ENCODE assay signal across 20 cellular contexts in genomic region chr6:18680842-18681241, GRCh38.
A peak's percentile ranks its signal among the peaks of the same experiment; 100 is the strongest.
DNase-seq lines count a peak whose midpoint lies in the region; ATAC-seq, FAIRE-seq and TF ChIP-seq lines count a peak whose summit lies in the region.
"Had no signal": no experiment of that assay in that cellular context is flagged by ENCODE, and none has a peak within 500 bp of the region (broad histone marks: within the 10 kb centered on the region; RNA-seq: fewer than 3 reads in every experiment).

No MANE protein-coding gene starts in this region.

- ATAC-seq in GM19395 (IDR thresholded peaks at IDR 0.05; ENCODE audit: unreplicated experiment) = no peak
- no peak for ATAC-seq in GM21737 (IDR thresholded peaks at IDR 0.05; ENCODE audit: unreplicated experiment)
- ATAC-seq: natural killer cell had no signal

- H3K14ac ChIP-seq in H9 (ENCODE audit: insufficient read depth, low read length) (no peak overlapping the region), H1 (ENCODE audit: insufficient read length) (no peak overlapping the region)

- no peak overlapping the region for H3K27ac Mint-ChIP-seq in H9
- H3K27ac Mint-ChIP-seq: natural killer cell had no signal

- no peaks in the 10 kb centered on the region for H3K9me2 ChIP-seq in OCI-LY7 (ENCODE audit: insufficient read depth, low read length)

- no peak overlapping the region for H4K91ac ChIP-seq in H9 (ENCODE audit: insufficient read length, low read depth, low read length)
- no peak overlapping the region for H4K91ac ChIP-seq in H1 (replicated peaks; ENCODE audit: insufficient read length, low read length)

- H3K4me3 ChIP-seq in OCI-LY7 (ENCODE audit: low read depth, low read length, poor library complexity, severe bottlenecking) (no peak overlapping the region), H1 (ENCODE audit: extremely low read depth in 1 of 4, insufficient read depth in 2 of 4, low read depth in 3 of 4, low read length in 4 of 4) (no peak overlapping the region), small intestine (ENCODE audit: low read depth in 1 of 2, low read length in 2 of 2) (no peak overlapping the region)
- H3K4me3 ChIP-seq: BLaER1 treated with 17β-estradiol and CSF1 and Interleukin-3, amounts not matched to agents 10 nM and 100 nM; PC-9; prostate gland; thoracic aorta had no signal

- H4K5ac ChIP-seq in H9 (ENCODE audit: insufficient read length, low read depth, low read length) (no peak overlapping the region), H1 (ENCODE audit: insufficient read length, low read depth, low read length) (no peak overlapping the region)

- H3K27me3 Mint-ChIP-seq in H9 (ENCODE audit: low read depth) = no peaks in the 10 kb centered on the region; the same call in 1 of the 2 replicates

- H2AK5ac ChIP-seq in H9 (ENCODE audit: insufficient read length, low read length) (no peak overlapping the region), H1 (ENCODE audit: low read depth, low read length) (no peak overlapping the region)

- no peaks in the 10 kb centered on the region for H3K9me3 Mint-ChIP-seq in H9

- CTCF ChIA-PET in OCI-LY7 (lab: Charles Lee; ENCODE audit: unreplicated experiment) (no interaction called here), H1 (lab: Charles Lee; ENCODE audit: partially characterized antibody) (interaction anchor here (1.1 to 1.6 kb wide), 3 partner anchors 23 to 153 kb away, joined by 3 to 4 read pairs (median 3); no protein-coding TSS in a partner anchor)

- H2BK120ac ChIP-seq in H9 (ENCODE audit: low read depth, low read length, poor library complexity, severe bottlenecking) (no peak overlapping the region), H1 (replicated peaks; ENCODE audit: low read depth, low read length) (no peak overlapping the region)

- no peak overlapping the region for H2BK20ac ChIP-seq in H9 (ENCODE audit: low read depth, low read length, poor library complexity, severe bottlenecking)
- H2BK20ac ChIP-seq in H1 (ENCODE audit: low read length) = no peak overlapping the region

- POLR2A ChIA-PET in OCI-LY7 (lab: Charles Lee) = no interaction called here
- POLR2A ChIA-PET in H1 (lab: Charles Lee; ENCODE audit: partially characterized antibody) = no interaction called here

- H3K36me3 ChIP-seq in OCI-LY7 (ENCODE audit: insufficient read depth, low read length) = no peaks in the 10 kb centered on the region
- H3K36me3 ChIP-seq in H1 (ENCODE audit: control insufficient read depth in 2 of 4, insufficient read depth in 4 of 4, low read length in 3 of 4) = no peaks in the 10 kb centered on the region
- H3K36me3 ChIP-seq in small intestine (ENCODE audit: control insufficient read depth in 2 of 2, insufficient read depth in 2 of 2, low read length in 2 of 2) = no peaks in the 10 kb centered on the region
- H3K36me3 ChIP-seq: BLaER1 treated with 17β-estradiol and CSF1 and Interleukin-3, amounts not matched to agents 10 nM and 100 nM; prostate gland; thoracic aorta had no signal

- H3K27ac ChIP-seq in H9 (ENCODE audit: insufficient read length, low read depth, low read length) (no peak overlapping the region), OCI-LY7 (ENCODE audit: low read depth, low read length, poor library complexity, severe bottlenecking) (no peak overlapping the region), H1 (ENCODE audit: low read depth, low read length) (no peak overlapping the region), small intestine (ENCODE audit: low read depth in 1 of 2, low read length in 1 of 2) (no peak overlapping the region)
- H3K27ac ChIP-seq: BLaER1 treated with 17β-estradiol and CSF1 and Interleukin-3, amounts not matched to agents 10 nM and 100 nM; PC-9; prostate gland; thoracic aorta had no signal

- H2BK12ac ChIP-seq in H9 (ENCODE audit: insufficient read length, low read depth, low read length) (no peak overlapping the region), H1 (ENCODE audit: low read depth, low read length) (no peak overlapping the region)

- H4K20me1 ChIP-seq in H9 (ENCODE audit: control insufficient read depth, insufficient read depth, insufficient read length) (no peaks in the 10 kb centered on the region), OCI-LY7 (ENCODE audit: insufficient read depth, low read length) (no peaks in the 10 kb centered on the region), H1 (replicated peaks in 1 of 2; ENCODE audit: control insufficient read depth in 1 of 2, insufficient read depth in 2 of 2, low read length in 2 of 2) (no peaks in the 10 kb centered on the region)
- H4K20me1 ChIP-seq: BLaER1 treated with 17β-estradiol and CSF1 and Interleukin-3, amounts not matched to agents 10 nM and 100 nM had no signal

- H3K9me3 ChIP-seq in H9 (ENCODE audit: control insufficient read depth, low read depth, low read length) = no peaks in the 10 kb centered on the region
- no peaks in the 10 kb centered on the region for H3K9me3 ChIP-seq in OCI-LY7 (ENCODE audit: low read length)
- no peaks in the 10 kb centered on the region for H3K9me3 ChIP-seq in H1 (ENCODE audit: insufficient read depth in 2 of 2, low read depth in 1 of 2, low read length in 1 of 2)
- H3K9me3 ChIP-seq in small intestine (ENCODE audit: control insufficient read depth, low read depth) = no peaks in the 10 kb centered on the region
- H3K9me3 ChIP-seq: BLaER1 treated with 17β-estradiol and CSF1 and Interleukin-3, amounts not matched to agents 10 nM and 100 nM; prostate gland; thoracic aorta had no signal

- no peak overlapping the region for H2BK5ac ChIP-seq in H9 (ENCODE audit: insufficient read length, low read length)
- no peak overlapping the region for H2BK5ac ChIP-seq in H1 (ENCODE audit: low read depth, low read length)

- H3K56ac ChIP-seq in H9 (ENCODE audit: insufficient read length, low read depth, low read length) = no peak overlapping the region
- no peak overlapping the region for H3K56ac ChIP-seq in H1 (replicated peaks; ENCODE audit: insufficient read length, low read depth, low read length)

- no peak overlapping the region for H3K23ac ChIP-seq in H9 (ENCODE audit: insufficient read length, low read depth, low read length)
- no peak overlapping the region for H3K23ac ChIP-seq in H1 (ENCODE audit: insufficient read length)

- TF ChIP-seq RAD21 in H1 (IDR thresholded peaks at IDR 0.05 in 1 of 2, conservative IDR thresholded peaks at IDR 0.05 in 1 of 2; ENCODE audit: low read depth in 2 of 2, low read length in 2 of 2) = peak; percentile 37 to 43; a peak in 3 of 4 replicates

- no peak for TF ChIP-seq EP300 in H1 (IDR thresholded peaks at IDR 0.05; ENCODE audit: borderline replicate concordance in 1 of 2, low read depth in 2 of 2, low read length in 2 of 2)

- H3K18ac ChIP-seq in H9 (ENCODE audit: insufficient read length, low read depth, low read length) = no peak overlapping the region
- H3K18ac ChIP-seq in H1 (ENCODE audit: extremely low read depth, low read length) = no peak overlapping the region

- H3K4me1 ChIP-seq in H9 (ENCODE audit: insufficient read depth, low read length) (no peaks in the 10 kb centered on the region), OCI-LY7 (ENCODE audit: insufficient read depth, low read length, poor library complexity, severe bottlenecking) (no peaks in the 10 kb centered on the region), H1 (replicated peaks in 1 of 4; ENCODE audit: control insufficient read depth in 3 of 4, insufficient read depth in 4 of 4, low read length in 3 of 4) (no peaks in the 10 kb centered on the region), small intestine (ENCODE audit: control insufficient read depth in 2 of 2, insufficient read depth in 1 of 2, low read depth in 1 of 2, low read length in 1 of 2) (no peaks in the 10 kb centered on the region)
- H3K4me1 ChIP-seq: BLaER1 treated with 17β-estradiol and CSF1 and Interleukin-3, amounts not matched to agents 10 nM and 100 nM; prostate gland had no signal

- no peak for TF ChIP-seq POLR2A in H1 (IDR thresholded peaks at IDR 0.05; ENCODE audit: control extremely low read depth in 1 of 2, low read depth in 2 of 2, low read length in 2 of 2)

- intact Hi-C loops in OCI-LY7 (cut with micrococcal nuclease; ENCODE audit: unreplicated experiment) = no loop called here

- DNase-seq in H9 (no peak), OCI-LY7 (ENCODE audit: low spot score) (no peak), H1 (ENCODE audit: low read depth in 1 of 2, low spot score in 2 of 2) (no peak), small intestine (peak; percentile 2), NCI-H345 treated with DMSO at 0.1 percent for 48 hours (lab: John Stamatoyannopoulos, UW; ENCODE audit: unreplicated experiment) (no peak)
- DNase-seq: activated CD4-positive, alpha-beta T cell treated with anti-CD3 and anti-CD28 coated beads, Interleukin-2, amount 50 U/mL, for 1 hour; activated naive CD4-positive, alpha-beta T cell treated with anti-CD3 and anti-CD28 coated beads, Interleukin-2, amount 50 U/mL, for 16 hours; cortex of kidney; DMS153; natural killer cell; NCI-H2029; NCI-H526; PC-9 had no signal

- H3K4ac ChIP-seq in H9 (ENCODE audit: low read depth, low read length) = no peak overlapping the region
- H3K4ac ChIP-seq in H1 (replicated peaks; ENCODE audit: insufficient read length, low read depth, low read length) = no peak overlapping the region

- no TSS peak for BruUV-seq in OCI-LY7 (replicated peaks; lab: Mats Ljungman, UMichigan)

- H3K9ac ChIP-seq in H9 (ENCODE audit: extremely low read depth, insufficient read length, low read length) = no peak overlapping the region
- no peak overlapping the region for H3K9ac ChIP-seq in H1 (replicated peaks in 1 of 4; ENCODE audit: extremely low read depth in 1 of 4, low read depth in 3 of 4, low read length in 3 of 4)
- H3K9ac ChIP-seq: BLaER1 treated with 17β-estradiol and CSF1 and Interleukin-3, amounts not matched to agents 10 nM and 100 nM had no signal

- H3K27me3 ChIP-seq in H9 (ENCODE audit: insufficient read depth, low read length) (no peaks in the 10 kb centered on the region), H1 (replicated peaks in 1 of 4; ENCODE audit: control insufficient read depth in 3 of 4, extremely low read depth in 1 of 4, insufficient read depth in 3 of 4, low read length in 3 of 4) (no peaks in the 10 kb centered on the region; a peak in 1 of 7 replicates), small intestine (ENCODE audit: control insufficient read depth in 2 of 2, insufficient read depth in 2 of 2, low read length in 2 of 2) (no peaks in the 10 kb centered on the region)
- H3K27me3 ChIP-seq: BLaER1 treated with 17β-estradiol and CSF1 and Interleukin-3, amounts not matched to agents 10 nM and 100 nM had no signal

- H3K36me3 Mint-ChIP-seq in H9 (ENCODE audit: insufficient read depth in 1 of 3, low read depth in 3 of 3) = no peaks in the 10 kb centered on the region
- H3K36me3 Mint-ChIP-seq: natural killer cell had no signal

- H2AFZ ChIP-seq in H9 (ENCODE audit: low read length) (no peak overlapping the region), OCI-LY7 (ENCODE audit: low read length) (no peak overlapping the region), H1 (ENCODE audit: low read length) (no peak overlapping the region)
- H2AFZ ChIP-seq: PC-9 had no signal

- no peaks in the 10 kb centered on the region for H3K79me2 ChIP-seq in H9 (ENCODE audit: insufficient read depth, low read length)
- no peaks in the 10 kb centered on the region for H3K79me2 ChIP-seq in OCI-LY7 (ENCODE audit: insufficient read depth, low read depth, low read length)
- H3K79me2 ChIP-seq in H1 (ENCODE audit: control insufficient read depth in 1 of 2, insufficient read depth in 2 of 2, low read length in 2 of 2) = no peaks in the 10 kb centered on the region

- no peak overlapping the region for H4K8ac ChIP-seq in H9 (replicated peaks; ENCODE audit: insufficient read length, low read depth, low read length)
- H4K8ac ChIP-seq in H1 (ENCODE audit: extremely low read depth, insufficient read depth, low read length) = no peak overlapping the region

- FAIRE-seq in H1 (lab: Jason Lieb, UNC) (peak; percentile 39), small intestine (lab: Jason Lieb, UNC) (no peak)
- FAIRE-seq: astrocyte, TTC549 had no signal

- no peak overlapping the region for H3K4me3 Mint-ChIP-seq in H9
- H3K4me3 Mint-ChIP-seq: natural killer cell had no signal

- H3K4me2 ChIP-seq in H9 (ENCODE audit: insufficient read depth, insufficient read length, low read length) = no peak overlapping the region
- no peak overlapping the region for H3K4me2 ChIP-seq in OCI-LY7 (ENCODE audit: low read length)
- H3K4me2 ChIP-seq in H1 (ENCODE audit: insufficient read depth in 1 of 2, low read depth in 2 of 2, low read length in 2 of 2) = no peak overlapping the region
- H3K4me2 ChIP-seq: BLaER1 treated with 17β-estradiol and CSF1 and Interleukin-3, amounts not matched to agents 10 nM and 100 nM; PC-9 had no signal

- no peaks in the 10 kb centered on the region for H3K79me1 ChIP-seq in H9 (ENCODE audit: insufficient read depth, low read depth, low read length, poor library complexity, severe bottlenecking)
- H3K79me1 ChIP-seq in H1 (ENCODE audit: low read depth, low read length) = no peaks in the 10 kb centered on the region

- H2BK15ac ChIP-seq in H9 (ENCODE audit: low read depth, low read length) (no peak overlapping the region), H1 (ENCODE audit: low read length) (no peak overlapping the region)

- no peak overlapping the region for H3T11ph ChIP-seq in H9 (ENCODE audit: low read length)

- H3K23me2 ChIP-seq in H9 (ENCODE audit: insufficient read length, low read depth, low read length, poor library complexity, severe bottlenecking) (no peaks in the 10 kb centered on the region), H1 (ENCODE audit: low read depth, low read length) (no peaks in the 10 kb centered on the region)

- H3K4me1 Mint-ChIP-seq in H9 = no peaks in the 10 kb centered on the region
- H3K4me1 Mint-ChIP-seq: natural killer cell had no signal

- TF ChIP-seq CTCF in H9 (conservative IDR thresholded peaks at IDR 0.05) (peak; percentile 49), OCI-LY7 (conservative IDR thresholded peaks at IDR 0.05; ENCODE audit: low read length) (peak; percentile 28; the same call in 1 of the 2 replicates), H1 (IDR thresholded peaks at IDR 0.05; ENCODE audit: control extremely low read depth in 1 of 3, insufficient read depth in 1 of 3, low read depth in 1 of 3, low read length in 3 of 3) (peak in 1 of 3 experiments; percentile 35; a peak in 2 of 4 replicates)
